ENCODE assay signal across 8 cellular contexts in the genomic region with DNA sequence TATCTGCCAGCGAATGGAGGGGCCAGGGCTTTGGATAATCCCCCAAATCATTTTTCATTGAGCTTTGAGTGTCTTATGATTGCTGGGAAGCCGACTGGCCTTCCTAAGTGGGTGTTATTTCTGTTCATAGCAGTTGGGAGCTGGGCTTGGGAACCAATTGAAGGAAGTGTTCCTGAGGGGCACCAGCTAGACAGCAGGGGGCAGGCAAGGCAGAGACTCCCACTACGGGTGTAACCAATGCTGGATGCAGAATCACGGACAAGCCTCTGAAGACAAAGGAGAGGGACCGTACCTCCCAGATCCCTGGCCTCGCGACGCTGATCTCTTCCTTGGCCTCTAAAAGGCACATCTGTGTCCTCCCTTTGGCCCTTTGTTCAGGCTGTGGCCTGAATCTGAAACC.
A peak's percentile ranks its signal among the peaks of the same experiment; 100 is the strongest.
DNase-seq lines count a peak whose midpoint lies in the region; TF ChIP-seq lines count a peak whose summit lies in the region.

No MANE protein-coding gene starts in this region.

- H3K27ac ChIP-seq in 22Rv1 = no peak overlapping the region

- no peak overlapping the region for H3K27ac Mint-ChIP-seq in activated CD4-positive, alpha-beta memory T cell treated with anti-CD3 and anti-CD28 coated beads, Interleukin-2, amount 10 ng/mL, durations not matched to agents 7 days and 5 days

- no peak overlapping the region for H3K4me3 Mint-ChIP-seq in activated CD4-positive, alpha-beta memory T cell treated with anti-CD3 and anti-CD28 coated beads, Interleukin-2, amount 10 ng/mL, durations not matched to agents 7 days and 5 days

- POLR2A ChIA-PET in activated CD4-positive, alpha-beta memory T cell treated with anti-CD3 and anti-CD28 coated beads, Interleukin-2, amount 10 ng/mL, durations not matched to agents 7 days and 5 days (lab: Charles Lee) = no interaction called here

- TF ChIP-seq CTCF in 22Rv1 (IDR thresholded peaks at IDR 0.05) = peak; percentile 19; the same call in 1 of the 2 replicates
- peak; percentile 71 for TF ChIP-seq CTCF in retinal pigment epithelial cell (conservative IDR thresholded peaks at IDR 0.05; ENCODE audit: low read depth, low read length)

- intact Hi-C loops in head of caudate nucleus (cut with DNase I) = no loop called here

- no peaks in the 10 kb centered on the region for H3K36me3 Mint-ChIP-seq in activated CD4-positive, alpha-beta memory T cell treated with anti-CD3 and anti-CD28 coated beads, Interleukin-2, amount 10 ng/mL, durations not matched to agents 7 days and 5 days (ENCODE audit: low read depth)

- no peaks in the 10 kb centered on the region for H3K4me1 Mint-ChIP-seq in activated CD4-positive, alpha-beta memory T cell treated with anti-CD3 and anti-CD28 coated beads, Interleukin-2, amount 10 ng/mL, durations not matched to agents 7 days and 5 days

- CTCF ChIA-PET in activated CD4-positive, alpha-beta memory T cell treated with anti-CD3 and anti-CD28 coated beads, Interleukin-2, amount 10 ng/mL, durations not matched to agents 7 days and 5 days (lab: Charles Lee) = interaction anchor here (0.9 to 1.4 kb wide), 2 partner anchors 9 to 462 kb away, joined by 3 to 5 read pairs; no protein-coding TSS in a partner anchor

- no peak overlapping the region for H3K4me3 ChIP-seq in retinal pigment epithelial cell (ENCODE audit: low read length)

- peak; percentile 27 for DNase-seq in HCEC 1CT
- DNase-seq in SHP77 treated with DMSO at 0.1 percent for 48 hours (lab: John Stamatoyannopoulos, UW) = peak; percentile 60
- DNase-seq in head of caudate nucleus = peak; percentile 47 to 91 (median 77)
- peak; percentile 32 for DNase-seq in retinal pigment epithelial cell (ENCODE audit: low read depth)
- DNase-seq in activated CD4-positive, CD25-positive, alpha-beta regulatory T cell (lab: John Stamatoyannopoulos, UW) = no peak
- no peak for DNase-seq in activated CD4-positive, alpha-beta memory T cell treated with anti-CD3 and anti-CD28 coated beads, Interleukin-2, amount 10 ng/mL, durations not matched to agents 7 days and 5 days
- no peak for DNase-seq in middle frontal gyrus (ENCODE audit: extremely low spot score, low spot score)

- peaks cover 17% of the 10 kb centered on the region for H3K27me3 Mint-ChIP-seq in activated CD4-positive, alpha-beta memory T cell treated with anti-CD3 and anti-CD28 coated beads, Interleukin-2, amount 10 ng/mL, durations not matched to agents 7 days and 5 days

- H3K9me3 Mint-ChIP-seq in activated CD4-positive, alpha-beta memory T cell treated with anti-CD3 and anti-CD28 coated beads, Interleukin-2, amount 10 ng/mL, durations not matched to agents 7 days and 5 days = no peaks in the 10 kb centered on the region

Comparison
In these comparisons a context has a peak if more than half of its experiments do, and no peak if none do; other contexts are left out.
1. DNase-seq: peak in HCEC 1CT (single experiment), SHP77 treated with DMSO at 0.1 percent for 48 hours (single experiment), head of caudate nucleus (42 of 42) and retinal pigment epithelial cell (single experiment); none in activated CD4-positive, CD25-positive, alpha-beta regulatory T cell (0 of 4), activated CD4-positive, alpha-beta memory T cell treated with anti-CD3 and anti-CD28 coated beads, Interleukin-2, amount 10 ng/mL, durations not matched to agents 7 days and 5 days (single experiment) and middle frontal gyrus (single experiment).